8 cellular contexts compared by ENCODE assay signal in the genomic region with DNA sequence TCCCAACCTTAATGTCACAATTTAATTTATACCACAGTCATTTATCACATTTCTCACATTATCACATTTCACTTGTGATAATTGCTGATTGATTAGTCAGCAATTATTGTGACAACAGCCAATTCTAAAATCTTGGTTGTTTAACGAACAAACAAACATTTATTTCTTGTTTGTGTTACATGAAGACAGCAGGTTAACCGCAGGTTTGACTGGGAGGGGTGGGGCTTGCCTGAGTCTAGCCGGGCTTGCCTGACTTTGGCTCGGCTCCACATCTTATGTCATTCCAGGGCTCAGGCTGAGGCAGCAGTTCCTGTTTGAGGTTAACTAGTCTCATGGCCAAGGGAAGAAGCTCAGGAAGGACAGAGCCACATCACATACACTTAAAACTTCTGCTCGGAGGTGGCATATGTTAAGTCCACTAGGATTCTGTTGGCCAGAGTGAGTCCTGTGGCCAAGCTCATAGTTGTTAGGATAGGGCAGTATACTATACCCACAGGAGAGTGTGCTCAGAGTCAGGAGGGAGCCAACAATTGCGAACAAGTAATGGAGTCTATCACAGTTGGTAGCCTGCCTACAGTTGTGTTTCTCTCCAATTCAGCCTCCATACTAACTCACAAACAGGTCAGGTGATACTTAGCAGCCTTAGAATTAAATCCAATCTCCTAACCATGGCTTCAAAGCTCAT.
A peak's percentile ranks its signal among the peaks of the same experiment; 100 is the strongest.
DNase-seq lines count a peak whose midpoint lies in the region; ATAC-seq and TF ChIP-seq lines count a peak whose summit lies in the region.

No MANE protein-coding gene starts in this region.

- no peak overlapping the region for H3K27ac ChIP-seq in upper lobe of right lung

- peaks cover 16% of the 10 kb centered on the region for H3K4me1 ChIP-seq in upper lobe of right lung

- H3K9me3 Mint-ChIP-seq in activated T-cell treated with anti-CD3 and anti-CD28 coated beads, Interleukin-2, amount 50 U/mL, for 24 hours = no peaks in the 10 kb centered on the region
- H3K9me3 Mint-ChIP-seq in activated T-cell treated with anti-CD3 and anti-CD28 coated beads, Interleukin-2, amount 50 U/mL, for 4 hours = no peaks in the 10 kb centered on the region

- H3K4me1 Mint-ChIP-seq in activated T-cell treated with anti-CD3 and anti-CD28 coated beads, Interleukin-2, amount 50 U/mL, for 24 hours (ENCODE audit: low read depth) = peaks cover 3% of the 10 kb centered on the region
- H3K4me1 Mint-ChIP-seq in activated T-cell treated with anti-CD3 and anti-CD28 coated beads, Interleukin-2, amount 50 U/mL, for 4 hours (ENCODE audit: low read depth) = no peaks in the 10 kb centered on the region

- in situ Hi-C loops in astrocyte of the cerebellum (cut with HindIII; ENCODE audit: low sequenced_read_pairs) = no loop called here

- no peaks in the 10 kb centered on the region for H3K27me3 ChIP-seq in upper lobe of right lung

- ATAC-seq in upper lobe of right lung (peak; percentile 98), GM21423 (IDR thresholded peaks at IDR 0.05; ENCODE audit: unreplicated experiment) (no peak)
- no peak for ATAC-seq in activated T-cell treated with anti-CD3 and anti-CD28 coated beads, Interleukin-2, amount 50 U/mL, for 4 hours

- no peaks in the 10 kb centered on the region for H3K9me3 ChIP-seq in upper lobe of right lung

- no peak overlapping the region for H3K27ac Mint-ChIP-seq in activated T-cell treated with anti-CD3 and anti-CD28 coated beads, Interleukin-2, amount 50 U/mL, for 24 hours

- intact Hi-C loops in upper lobe of right lung (cut with DNase I) = no loop called here

- H3K4me3 ChIP-seq in astrocyte of the cerebellum (ENCODE audit: low read depth, low read length) (no peak overlapping the region), upper lobe of right lung (no peak overlapping the region)

- H3K36me3 ChIP-seq in upper lobe of right lung = no peaks in the 10 kb centered on the region

- H3K36me3 Mint-ChIP-seq in activated T-cell treated with anti-CD3 and anti-CD28 coated beads, Interleukin-2, amount 50 U/mL, for 24 hours (ENCODE audit: low read depth) = no peaks in the 10 kb centered on the region
- no peaks in the 10 kb centered on the region for H3K36me3 Mint-ChIP-seq in activated T-cell treated with anti-CD3 and anti-CD28 coated beads, Interleukin-2, amount 50 U/mL, for 4 hours (ENCODE audit: insufficient read depth)

- DNase-seq in activated T-cell treated with anti-CD3 and anti-CD28 coated beads, Interleukin-2, amount 50 U/mL, for 1 hour = peak; percentile 19
- DNase-seq in activated T-cell treated with anti-CD3 and anti-CD28 coated beads, Interleukin-2, amount 50 U/mL, for 24 hours = no peak
- peak; percentile 34 for DNase-seq in NCI-H2029 treated with DMSO at 0.1 percent for 48 hours (lab: John Stamatoyannopoulos, UW)
- peak; percentile 60 for DNase-seq in astrocyte of the cerebellum (ENCODE audit: low read depth)
- DNase-seq in islet precursor cell = peak; percentile 69
- peak; percentile 84 for DNase-seq in upper lobe of right lung
- no peak for DNase-seq in activated T-cell treated with anti-CD3 and anti-CD28 coated beads, Interleukin-2, amount 50 U/mL, for 4 hours

- no peaks in the 10 kb centered on the region for H3K27me3 Mint-ChIP-seq in activated T-cell treated with anti-CD3 and anti-CD28 coated beads, Interleukin-2, amount 50 U/mL, for 24 hours
- H3K27me3 Mint-ChIP-seq in activated T-cell treated with anti-CD3 and anti-CD28 coated beads, Interleukin-2, amount 50 U/mL, for 4 hours (ENCODE audit: low read depth) = no peaks in the 10 kb centered on the region

- H3K4me3 Mint-ChIP-seq in activated T-cell treated with anti-CD3 and anti-CD28 coated beads, Interleukin-2, amount 50 U/mL, for 24 hours = no peak overlapping the region
- H3K4me3 Mint-ChIP-seq in activated T-cell treated with anti-CD3 and anti-CD28 coated beads, Interleukin-2, amount 50 U/mL, for 4 hours = no peak overlapping the region

- no peak for TF ChIP-seq CTCF in astrocyte of the cerebellum (IDR thresholded peaks at IDR 0.05; ENCODE audit: low read depth, low read length, missing control alignments)
- TF ChIP-seq CTCF in upper lobe of right lung (IDR thresholded peaks at IDR 0.05) = no peak

Comparison
In these comparisons a context has a peak if more than half of its experiments do, and no peak if none do; other contexts are left out.
1. DNase-seq: peak in activated T-cell treated with anti-CD3 and anti-CD28 coated beads, Interleukin-2, amount 50 U/mL, for 1 hour (single experiment), NCI-H2029 treated with DMSO at 0.1 percent for 48 hours (single experiment), astrocyte of the cerebellum (single experiment), islet precursor cell (single experiment) and upper lobe of right lung (single experiment); none in activated T-cell treated with anti-CD3 and anti-CD28 coated beads, Interleukin-2, amount 50 U/mL, for 24 hours (single experiment) and activated T-cell treated with anti-CD3 and anti-CD28 coated beads, Interleukin-2, amount 50 U/mL, for 4 hours (single experiment).